In the genomic region with DNA sequence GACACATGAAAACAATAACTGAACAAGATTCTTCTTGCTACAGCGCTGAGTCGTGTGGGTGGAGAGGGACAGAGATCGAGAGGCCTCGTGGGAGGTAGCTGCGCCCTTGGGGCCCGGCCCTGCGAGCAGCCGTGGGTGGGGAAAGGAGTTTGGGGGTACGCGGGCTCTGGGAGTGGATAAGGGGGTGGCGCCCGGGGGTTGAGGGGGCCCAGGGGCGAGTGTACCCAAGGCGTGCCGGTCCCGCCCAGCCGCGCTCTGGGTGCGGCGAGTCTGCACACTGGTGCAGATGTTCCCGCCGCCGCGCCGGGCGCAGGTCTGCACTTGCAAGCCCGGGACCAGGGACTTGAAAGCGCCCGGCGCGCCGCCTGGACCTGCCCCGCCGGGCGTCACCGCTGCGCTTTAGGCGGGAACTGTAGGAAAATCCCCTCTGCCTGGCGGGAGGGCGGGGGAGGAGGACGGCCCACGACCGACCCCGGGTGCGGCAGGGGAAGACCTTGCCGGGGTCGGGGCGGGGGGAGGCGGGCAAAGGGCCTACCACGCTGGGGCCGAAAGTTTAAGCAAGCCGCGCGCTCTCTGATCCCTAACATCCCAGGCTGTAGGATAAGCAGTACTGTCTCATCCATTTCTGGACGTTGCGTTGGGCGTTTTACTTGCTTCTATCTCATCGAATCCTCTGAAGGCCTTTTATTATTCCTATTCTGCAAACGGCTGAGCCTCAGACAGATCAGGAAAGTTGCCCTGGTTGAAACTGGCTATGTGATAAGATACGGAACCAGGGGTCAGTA, we compare ENCODE assay signal across 8 cellular contexts. TPM values are rescaled to one million over a fixed set of nuclear protein-coding genes. Genes with fewer than 3 reads are reported as not detected.
A peak's percentile ranks its signal among the peaks of the same experiment; 100 is the strongest.
DNase-seq lines count a peak whose midpoint lies in the region; ATAC-seq, FAIRE-seq and TF ChIP-seq lines count a peak whose summit lies in the region.

No MANE protein-coding gene starts in this region.

- H2BK5ac ChIP-seq in H1 (ENCODE audit: low read depth, low read length): no peak overlapping the region

- H3K27ac ChIP-seq in H1 (ENCODE audit: low read depth, low read length): no peak overlapping the region
- no peak overlapping the region for H3K27ac ChIP-seq in muscle layer of colon (ENCODE audit: low read depth, low read length)

- H3K36me3 ChIP-seq in H1 (ENCODE audit: control insufficient read depth in 2 of 4, insufficient read depth in 4 of 4, low read length in 3 of 4) (no peaks in the 10 kb centered on the region), muscle layer of colon (ENCODE audit: insufficient read depth, low read length) (no peaks in the 10 kb centered on the region)

- H3K4me1 ChIP-seq in H1 (replicated peaks in 1 of 4; ENCODE audit: control insufficient read depth in 3 of 4, insufficient read depth in 4 of 4, low read length in 3 of 4): peaks cover 3 to 9% (median 7%) of the 10 kb centered on the region in 4 experiments
- peaks cover 18% of the 10 kb centered on the region for H3K4me1 ChIP-seq in muscle layer of colon (ENCODE audit: insufficient read depth, low read length)

- H3K4me3 ChIP-seq in H1 (ENCODE audit: extremely low read depth in 1 of 4, insufficient read depth in 2 of 4, low read depth in 3 of 4, low read length in 4 of 4) (peak overlapping the region; percentile 17 to 61 (median 28); a peak in 7 of 8 replicates), muscle layer of colon (ENCODE audit: low read depth in 1 of 2, low read length in 2 of 2) (peak overlapping the region; percentile 64 to 77)

- H3K27me3 ChIP-seq in H1 (replicated peaks in 1 of 4; ENCODE audit: control insufficient read depth in 3 of 4, extremely low read depth in 1 of 4, insufficient read depth in 3 of 4, low read length in 3 of 4) (peaks cover 9 to 51% (median 48%) of the 10 kb centered on the region in 4 experiments), muscle layer of colon (ENCODE audit: control insufficient read depth in 1 of 2, insufficient read depth in 2 of 2, low read length in 2 of 2) (no peaks in the 10 kb centered on the region)

- H3K23ac ChIP-seq in H1 (ENCODE audit: insufficient read length): no peak overlapping the region

- H3K9ac ChIP-seq in H1 (replicated peaks in 1 of 4; ENCODE audit: extremely low read depth in 1 of 4, low read depth in 3 of 4, low read length in 3 of 4) (no peak overlapping the region), muscle layer of colon (ENCODE audit: low read length) (no peak overlapping the region)

- H3K18ac ChIP-seq in H1 (ENCODE audit: extremely low read depth, low read length): peak overlapping the region; percentile 71

- peak overlapping the region; percentile 68; the same call in 1 of the 2 replicates for H2BK12ac ChIP-seq in H1 (ENCODE audit: low read depth, low read length)

- no peaks in the 10 kb centered on the region for H3K9me3 Mint-ChIP-seq in activated CD4-positive, alpha-beta T cell treated with anti-CD3 and anti-CD28 coated beads for 36 hours (ENCODE audit: low read depth)

- no peak overlapping the region for H2BK120ac ChIP-seq in H1 (replicated peaks; ENCODE audit: low read depth, low read length)

- H4K5ac ChIP-seq in H1 (ENCODE audit: insufficient read length, low read depth, low read length): no peak overlapping the region

- peak overlapping the region; percentile 88; the same call in 1 of the 2 replicates for H2BK15ac ChIP-seq in H1 (ENCODE audit: low read length)

- intact Hi-C loops in activated CD4-positive, alpha-beta T cell treated with anti-CD3 and anti-CD28 coated beads for 36 hours (cut with DNase I, micrococcal nuclease): loop anchor here (1.0 to 5.0 kb wide), 9 partner anchors 83 to 1154 kb away; a partner anchor contains a TSS

- peaks cover 18% of the 10 kb centered on the region for H3K4me1 Mint-ChIP-seq in activated CD4-positive, alpha-beta T cell treated with anti-CD3 and anti-CD28 coated beads for 36 hours
- H3K4me1 Mint-ChIP-seq in T-helper 17 cell: peaks cover 18% of the 10 kb centered on the region

- no peaks in the 10 kb centered on the region for H3K79me1 ChIP-seq in H1 (ENCODE audit: low read depth, low read length)

- H3K4ac ChIP-seq in H1 (replicated peaks; ENCODE audit: insufficient read length, low read depth, low read length): peak overlapping the region; percentile 44

- no peak overlapping the region for H3K27ac Mint-ChIP-seq in activated CD4-positive, alpha-beta T cell treated with anti-CD3 and anti-CD28 coated beads for 36 hours
- no peak overlapping the region for H3K27ac Mint-ChIP-seq in T-helper 17 cell

- POLR2A ChIA-PET in activated CD4-positive, alpha-beta T cell treated with anti-CD3 and anti-CD28 coated beads for 36 hours (lab: Charles Lee): no interaction called here
- POLR2A ChIA-PET in H1 (lab: Charles Lee; ENCODE audit: partially characterized antibody): interaction anchor here (0.8 to 2.6 kb wide), 3 partner anchors 14 to 330 kb away, joined by 3 to 12 read pairs (median 4); no protein-coding TSS in a partner anchor

- H3K14ac ChIP-seq in H1 (ENCODE audit: insufficient read length): no peak overlapping the region

- peak overlapping the region; percentile 52 to 62 for H3K4me2 ChIP-seq in H1 (ENCODE audit: insufficient read depth in 1 of 2, low read depth in 2 of 2, low read length in 2 of 2)

- H3K79me2 ChIP-seq in H1 (ENCODE audit: control insufficient read depth in 1 of 2, insufficient read depth in 2 of 2, low read length in 2 of 2): no peaks in the 10 kb centered on the region

- peaks cover 52% of the 10 kb centered on the region for H3K27me3 Mint-ChIP-seq in activated CD4-positive, alpha-beta T cell treated with anti-CD3 and anti-CD28 coated beads for 36 hours
- H3K27me3 Mint-ChIP-seq in T-helper 17 cell: peaks cover 27% of the 10 kb centered on the region

- H2AFZ ChIP-seq in H1 (ENCODE audit: low read length): peak overlapping the region; percentile 77

- H3K4me3 Mint-ChIP-seq in activated CD4-positive, alpha-beta T cell treated with anti-CD3 and anti-CD28 coated beads for 36 hours: peak overlapping the region; percentile 66
- H3K4me3 Mint-ChIP-seq in T-helper 17 cell: peak overlapping the region; percentile 85

- TF ChIP-seq CTCF in H1 (IDR thresholded peaks at IDR 0.05; ENCODE audit: control extremely low read depth in 1 of 3, insufficient read depth in 1 of 3, low read depth in 1 of 3, low read length in 3 of 3): no peak

- TF ChIP-seq EP300 in H1 (IDR thresholded peaks at IDR 0.05; ENCODE audit: borderline replicate concordance in 1 of 2, low read depth in 2 of 2, low read length in 2 of 2): no peak

- H4K8ac ChIP-seq in H1 (ENCODE audit: extremely low read depth, insufficient read depth, low read length): no peak overlapping the region

- WGBS in H1 (ENCODE audit: extremely low coverage in 1 of 2, insufficient coverage in 1 of 2, insufficient read length in 1 of 2, insufficient replicate concordance in 2 of 2, low coverage in 1 of 2, low lambda C conversion rate in 2 of 2, missing lambda C conversion rate in 1 of 2), 2 experiments: 6% methylated on average over 16 of the region's 60 CpGs; no CpG with 5 or more reads in 1 of the 2 experiments

- no peak overlapping the region for H4K91ac ChIP-seq in H1 (replicated peaks; ENCODE audit: insufficient read length, low read length)

- no peak for FAIRE-seq in H1 (lab: Jason Lieb, UNC)

- H2AK5ac ChIP-seq in H1 (ENCODE audit: low read depth, low read length): no peak overlapping the region

- peaks cover 2% of the 10 kb centered on the region for H3K9me3 ChIP-seq in T-helper 17 cell (ENCODE audit: control insufficient read depth, low read length, poor library complexity, severe bottlenecking)
- no peaks in the 10 kb centered on the region for H3K9me3 ChIP-seq in H1 (ENCODE audit: insufficient read depth in 2 of 2, low read depth in 1 of 2, low read length in 1 of 2)
- no peaks in the 10 kb centered on the region for H3K9me3 ChIP-seq in muscle layer of colon (ENCODE audit: low read length)

- no peak; a peak in 1 of 4 replicates for TF ChIP-seq RAD21 in H1 (IDR thresholded peaks at IDR 0.05 in 1 of 2, conservative IDR thresholded peaks at IDR 0.05 in 1 of 2; ENCODE audit: low read depth in 2 of 2, low read length in 2 of 2)

- peaks cover 16% of the 10 kb centered on the region for H3K23me2 ChIP-seq in H1 (ENCODE audit: low read depth, low read length)

- CTCF ChIA-PET in activated CD4-positive, alpha-beta T cell treated with anti-CD3 and anti-CD28 coated beads for 36 hours (lab: Charles Lee): interaction anchor here (0.6 to 1.8 kb wide), 5 partner anchors 10 to 180 kb away, joined by 3 to 6 read pairs (median 3); no protein-coding TSS in a partner anchor
- CTCF ChIA-PET in H1 (lab: Charles Lee; ENCODE audit: partially characterized antibody): interaction anchor here (1.0 to 1.7 kb wide), 6 partner anchors 18 to 174 kb away, joined by 3 to 5 read pairs (median 4); no protein-coding TSS in a partner anchor

- no peak for TF ChIP-seq POLR2A in H1 (IDR thresholded peaks at IDR 0.05; ENCODE audit: control extremely low read depth in 1 of 2, low read depth in 2 of 2, low read length in 2 of 2)

- H3K56ac ChIP-seq in H1 (replicated peaks; ENCODE audit: insufficient read length, low read depth, low read length): no peak overlapping the region

- peak; percentile 63 for DNase-seq in activated CD4-positive, alpha-beta T cell treated with anti-CD3 and anti-CD28 coated beads for 36 hours
- DNase-seq in activated CD4-positive, alpha-beta T cell treated with anti-CD3 and anti-CD28 coated beads, Interleukin-2, amount 50 U/mL, for 4 hours: no peak
- peak in 2 of 3 donors; percentile 13 to 44 for DNase-seq in T-helper 17 cell
- peak; percentile 43 to 78 for DNase-seq in H1 (ENCODE audit: low read depth in 1 of 2, low spot score in 2 of 2)
- DNase-seq in ureter (ENCODE audit: low spot score): peak; percentile 70
- DNase-seq in DMS114 treated with DMSO at 0.1 percent for 48 hours (lab: John Stamatoyannopoulos, UW; ENCODE audit: unreplicated experiment): no peak

- peaks cover 3 to 8% of the 10 kb centered on the region in 2 experiments for H4K20me1 ChIP-seq in H1 (replicated peaks in 1 of 2; ENCODE audit: control insufficient read depth in 1 of 2, insufficient read depth in 2 of 2, low read length in 2 of 2)

- ATAC-seq in activated CD4-positive, alpha-beta T cell treated with anti-CD3 and anti-CD28 coated beads for 36 hours: peak; percentile 14
- ATAC-seq in T-helper 17 cell (peak; percentile 20), HG03460 (IDR thresholded peaks at IDR 0.05; ENCODE audit: unreplicated experiment) (no peak)

- H3K36me3 Mint-ChIP-seq in activated CD4-positive, alpha-beta T cell treated with anti-CD3 and anti-CD28 coated beads for 36 hours (ENCODE audit: low read depth): no peaks in the 10 kb centered on the region
- H3K36me3 Mint-ChIP-seq in T-helper 17 cell (ENCODE audit: low read depth): peaks cover 2% of the 10 kb centered on the region

- no peak overlapping the region for H2BK20ac ChIP-seq in H1 (ENCODE audit: low read length)

RNA-seq across cellular contexts. Expression of a gene that starts 1.4 kb away (rescaled TPM):
- total RNA-seq in activated CD4-positive, alpha-beta T cell treated with anti-CD3 and anti-CD28 coated beads for 36 hours: under 1 TPM; 0.11 to 0.30 TPM
- total RNA-seq in T-helper 17 cell (under 1 TPM; 0.15 to 0.26 TPM), ureter (16.5 TPM)
- total RNA-seq in H1 (2021; fragmentation: NEBNext Ultra II Directional; extraction: Animal tissue kit (Norgen Biotek cat#: 25700)): 3.2 TPM in 2 replicates
- polyA plus RNA-seq in H1 (2011; rRNA removed): 2.1 and 5.9 TPM in 2 replicates
- polyA plus RNA-seq in H1 (2011; cell fraction: cytosol; rRNA removed): 2.1 TPM
- 3.6 TPM for polyA plus RNA-seq in H1 (2011; cell fraction: nucleus; rRNA removed)
- polyA plus RNA-seq in H1 (2012, experiment 1 of 2): 1.6 to 2.6 TPM (median 1.9 TPM) in 4 replicates
- 1.8 TPM for polyA plus RNA-seq in H1 (2012, experiment 2 of 2)
- 2.2 TPM for polyA plus RNA-seq in H1 (2013, experiment 1 of 2)
- 2.8 TPM for polyA plus RNA-seq in H1 (2013, experiment 2 of 2)
- polyA minus RNA-seq in H1 (2011; rRNA and poly(A)+ RNA removed): 2.0 and 2.5 TPM in 2 replicates
- 2.9 TPM for polyA minus RNA-seq in H1 (2011; cell fraction: cytosol; rRNA and poly(A)+ RNA removed)
- 1.7 TPM for polyA minus RNA-seq in H1 (2011; cell fraction: nucleus; rRNA and poly(A)+ RNA removed)

RNA-seq across cellular contexts. Expression of a gene that starts 9.8 kb away (rescaled TPM):
- total RNA-seq in activated CD4-positive, alpha-beta T cell treated with anti-CD3 and anti-CD28 coated beads for 36 hours: not detected
- total RNA-seq in T-helper 17 cell (not detected), ureter (not detected)
- total RNA-seq in H1 (2021; fragmentation: NEBNext Ultra II Directional; extraction: Animal tissue kit (Norgen Biotek cat#: 25700)): not detected in 2 replicates
- polyA plus RNA-seq in H1 (2011; rRNA removed): not detected in 2 replicates
- not detected for polyA plus RNA-seq in H1 (2011; cell fraction: cytosol; rRNA removed)
- not detected for polyA plus RNA-seq in H1 (2011; cell fraction: nucleus; rRNA removed)
- polyA plus RNA-seq in H1 (2012, experiment 1 of 2): not detected in 4 replicates
- not detected for polyA plus RNA-seq in H1 (2012, experiment 2 of 2)
- polyA plus RNA-seq in H1 (2013, experiment 1 of 2): not detected
- polyA plus RNA-seq in H1 (2013, experiment 2 of 2): not detected
- polyA minus RNA-seq in H1 (2011; rRNA and poly(A)+ RNA removed): not detected in 2 replicates
- polyA minus RNA-seq in H1 (2011; cell fraction: cytosol; rRNA and poly(A)+ RNA removed): not detected
- polyA minus RNA-seq in H1 (2011; cell fraction: nucleus; rRNA and poly(A)+ RNA removed): not detected

Comparison
In these comparisons a context has a peak if more than half of its experiments do, and no peak if none do; other contexts are left out.
1. DNase-seq: peak in activated CD4-positive, alpha-beta T cell treated with anti-CD3 and anti-CD28 coated beads for 36 hours (single experiment), T-helper 17 cell (2 of 3), H1 (2 of 2) and ureter (single experiment); none in activated CD4-positive, alpha-beta T cell treated with anti-CD3 and anti-CD28 coated beads, Interleukin-2, amount 50 U/mL, for 4 hours (0 of 2) and DMS114 treated with DMSO at 0.1 percent for 48 hours (single experiment).